13 cellular contexts compared by ENCODE assay signal in genomic region chr1:111571987-111572386, GRCh38. TPM values are rescaled to one million over a fixed set of nuclear protein-coding genes. Genes with fewer than 3 reads are reported as not detected.
DNase-seq lines count a peak whose midpoint lies in the region; ATAC-seq and TF ChIP-seq lines count a peak whose summit lies in the region.
"Had no signal": no experiment of that assay in that cellular context is flagged by ENCODE, and none has a peak within 500 bp of the region (broad histone marks: within the 10 kb centered on the region; RNA-seq: fewer than 3 reads in every experiment).

No MANE protein-coding gene starts in this region.

- H3K9ac ChIP-seq in IMR-90 (ENCODE audit: low read depth, low read length) = no peak overlapping the region

- H3K4me2 ChIP-seq in IMR-90 (ENCODE audit: low read depth, low read length) = no peak overlapping the region; the same call in 1 of the 2 replicates

- H2BK120ac ChIP-seq in IMR-90 (ENCODE audit: low read depth, low read length) = peak overlapping the region; percentile 23

- no peak overlapping the region for H4K91ac ChIP-seq in IMR-90 (ENCODE audit: insufficient read depth, low read depth, low read length)

- intact Hi-C loops in IMR-90 (cut with micrococcal nuclease) (loop anchor here (5.0 kb wide), 2 partner anchors 40 to 65 kb away; no protein-coding TSS in a partner anchor), lower lobe of right lung (cut with DNase I) (no loop called here), mucosa of descending colon (cut with DNase I, micrococcal nuclease) (no loop called here)

- peak overlapping the region; percentile 36 for H2BK20ac ChIP-seq in IMR-90 (ENCODE audit: low read depth, low read length)

- H3K27me3 ChIP-seq in IMR-90 (ENCODE audit: control insufficient read depth, insufficient read depth, low read length) = no peaks in the 10 kb centered on the region
- H3K27me3 ChIP-seq in lower lobe of right lung (ENCODE audit: low read depth) = no peaks in the 10 kb centered on the region

- peak overlapping the region; percentile 18 for H2AFZ ChIP-seq in IMR-90 (replicated peaks; ENCODE audit: low read length, poor library complexity)

- POLR2A ChIA-PET in IMR-90 (lab: Charles Lee; ENCODE audit: unreplicated experiment) = interaction anchor here (0.5 kb wide), 1 partner anchor 30 kb away, joined by 3 read pairs; no protein-coding TSS in a partner anchor

- DNase-seq in AG09309 (ENCODE audit: low read depth) (peak; percentile 38), IMR-90 (peak; percentile 77), choroid plexus epithelial cell (ENCODE audit: low read depth) (peak; percentile 67), lower lobe of right lung (no peak), NCI-H1092 (lab: John Stamatoyannopoulos, UW) (no peak), mucosa of descending colon (no peak)
- DNase-seq: CD4-positive, CD25-positive, alpha-beta regulatory T cell; Kasumi-1; NCI-H2081; substantia nigra; T-cell had no signal

- H3K79me1 ChIP-seq in IMR-90 (ENCODE audit: low read depth in 1 of 2, low read length in 2 of 2) = 0 out of 4 replicates have a peak, but pooled peaks cover 0 to 4% of the 10 kb centered on the region in 2 experiments

- H2BK15ac ChIP-seq in IMR-90 (ENCODE audit: low read depth, low read length) = 0 out of 3 replicates have a peak overlapping the region, but pooled peaks have one; percentile 13

- no peak overlapping the region for H4K5ac ChIP-seq in IMR-90 (ENCODE audit: low read depth, low read length)

- peak overlapping the region; percentile 24; the same call in 1 of the 2 replicates for H3K4ac ChIP-seq in IMR-90 (ENCODE audit: low read depth, low read length)

- no peak overlapping the region for H2AK9ac ChIP-seq in IMR-90 (replicated peaks; ENCODE audit: low read depth, low read length, poor library complexity)

- no peaks in the 10 kb centered on the region for H3K9me3 ChIP-seq in IMR-90 (ENCODE audit: control insufficient read depth, insufficient read depth, low read length)
- no peaks in the 10 kb centered on the region for H3K9me3 ChIP-seq in lower lobe of right lung
- H3K9me3 ChIP-seq in mucosa of descending colon = no peaks in the 10 kb centered on the region

- BruUV-seq in IMR-90 (replicated peaks; lab: Mats Ljungman, UMichigan) = no TSS peak

- H3K4me3 ChIP-seq in AG09309 (ENCODE audit: control insufficient read depth, low read depth, low read length) (no peak overlapping the region), IMR-90 (ENCODE audit: insufficient read depth, low read depth, low read length) (no peak overlapping the region), choroid plexus epithelial cell (ENCODE audit: low read depth, low read length) (no peak overlapping the region), lower lobe of right lung (no peak overlapping the region), mucosa of descending colon (no peak overlapping the region)

- H3K36me3 ChIP-seq in IMR-90 (ENCODE audit: control insufficient read depth, insufficient read depth, low read length) (no peaks in the 10 kb centered on the region), lower lobe of right lung (no peaks in the 10 kb centered on the region), mucosa of descending colon (ENCODE audit: low read depth) (no peaks in the 10 kb centered on the region)

- H3K27ac ChIP-seq in IMR-90 (ENCODE audit: insufficient read depth, low read length) = no peak overlapping the region
- H3K27ac ChIP-seq in lower lobe of right lung = no peak overlapping the region

- H3K4me1 ChIP-seq in IMR-90 (ENCODE audit: control insufficient read depth, insufficient read depth, low read length) (peaks cover 12% of the 10 kb centered on the region), lower lobe of right lung (peaks cover 15% of the 10 kb centered on the region), mucosa of descending colon (ENCODE audit: low read depth) (no peaks in the 10 kb centered on the region)

- H3K56ac ChIP-seq in IMR-90 (ENCODE audit: extremely low read depth, insufficient read depth, low read length) = no peak overlapping the region

- no peak for TF ChIP-seq POLR2A in IMR-90 (IDR thresholded peaks at IDR 0.05; ENCODE audit: low read depth, low read length)

- H3K18ac ChIP-seq in IMR-90 (ENCODE audit: low read depth, low read length) = no peak overlapping the region; the same call in 1 of the 2 replicates

- no peak overlapping the region for H2BK5ac ChIP-seq in IMR-90 (ENCODE audit: low read depth, low read length, poor library complexity, severe bottlenecking)

- peak overlapping the region in 1 of 2 experiments; percentile 16; a peak in 1 of 4 replicates for H4K8ac ChIP-seq in IMR-90 (ENCODE audit: low read depth in 2 of 2, low read length in 2 of 2)

- peak; percentile 91 for ATAC-seq in IMR-90 (ENCODE audit: low read depth)
- ATAC-seq in lower lobe of right lung = peak; percentile 43 to 50
- ATAC-seq in HG02840 (IDR thresholded peaks at IDR 0.05; ENCODE audit: low FRiP score, unreplicated experiment) = no peak
- no peak for ATAC-seq in mucosa of descending colon
- no peak for ATAC-seq in GM18867 (IDR thresholded peaks at IDR 0.05; ENCODE audit: unreplicated experiment)
- ATAC-seq: T-cell had no signal

- TF ChIP-seq RAD21 in IMR-90 (IDR thresholded peaks at IDR 0.05; ENCODE audit: low read length) = 0 out of 2 replicates have a peak, but pooled peaks have one; percentile 1

- H3K14ac ChIP-seq in IMR-90 (replicated peaks; ENCODE audit: low read depth, low read length) = peak overlapping the region; percentile 39; the same call in 1 of the 2 replicates

- in situ Hi-C loops in IMR-90 (cut with MboI; ENCODE audit: low sequenced_read_pairs) = no loop called here

- 20% methylated on average over 1 of the region's 2 CpGs; no CpG with 5 or more reads in 1 of the 2 experiments for WGBS in IMR-90 (ENCODE audit: extremely low coverage in 2 of 2, insufficient read length in 1 of 2), 2 experiments

- H4K20me1 ChIP-seq in IMR-90 (ENCODE audit: insufficient read depth, low read length) = no peaks in the 10 kb centered on the region

- peaks cover 10% of the 10 kb centered on the region; the same call in 1 of the 2 replicates for H3K9me1 ChIP-seq in IMR-90 (ENCODE audit: insufficient read depth, low read length)

- CTCF ChIA-PET in IMR-90 (lab: Yijun Ruan, JAX) = no interaction called here

- no peak overlapping the region for H2AK5ac ChIP-seq in IMR-90 (ENCODE audit: low read depth, low read length)

- no peak for TF ChIP-seq CTCF in AG09309 (IDR thresholded peaks at IDR 0.05; ENCODE audit: control insufficient read depth, insufficient read depth, low read depth, low read length, missing control alignments)
- TF ChIP-seq CTCF in IMR-90 (conservative IDR thresholded peaks at IDR 0.05; ENCODE audit: low read depth, low read length) = no peak
- TF ChIP-seq CTCF in choroid plexus epithelial cell (conservative IDR thresholded peaks at IDR 0.05; ENCODE audit: low read depth, low read length) = no peak
- TF ChIP-seq CTCF in lower lobe of right lung (IDR thresholded peaks at IDR 0.05) = no peak
- TF ChIP-seq CTCF in mucosa of descending colon (IDR thresholded peaks at IDR 0.05) = no peak

- H3K23ac ChIP-seq in IMR-90 (ENCODE audit: low read depth, low read length) = peak overlapping the region; percentile 34; the same call in 1 of the 2 replicates

- dilution Hi-C loops in IMR-90 (cut with HindIII; ENCODE audit: low sequenced_read_pairs, unreplicated experiment) = no loop called here

TF ChIP-seq in IMR-90, 13 proteins besides CTCF, POLR2A, EP300 and RAD21:
- TF ChIP-seq, protein P1, sequence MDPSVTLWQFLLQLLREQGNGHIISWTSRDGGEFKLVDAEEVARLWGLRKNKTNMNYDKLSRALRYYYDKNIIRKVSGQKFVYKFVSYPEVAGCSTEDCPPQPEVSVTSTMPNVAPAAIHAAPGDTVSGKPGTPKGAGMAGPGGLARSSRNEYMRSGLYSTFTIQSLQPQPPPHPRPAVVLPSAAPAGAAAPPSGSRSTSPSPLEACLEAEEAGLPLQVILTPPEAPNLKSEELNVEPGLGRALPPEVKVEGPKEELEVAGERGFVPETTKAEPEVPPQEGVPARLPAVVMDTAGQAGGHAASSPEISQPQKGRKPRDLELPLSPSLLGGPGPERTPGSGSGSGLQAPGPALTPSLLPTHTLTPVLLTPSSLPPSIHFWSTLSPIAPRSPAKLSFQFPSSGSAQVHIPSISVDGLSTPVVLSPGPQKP (IDR thresholded peaks at IDR 0.05; ENCODE audit: borderline replicate concordance, low read depth, low read length) = no peak
- TF ChIP-seq BHLHE40 (IDR thresholded peaks at IDR 0.05; ENCODE audit: low read depth, low read length) (no peak), RFX5 (IDR thresholded peaks at IDR 0.05; ENCODE audit: low read depth, low read length) (no peak), CHD1 (IDR thresholded peaks at IDR 0.05; ENCODE audit: low read depth, low read length) (no peak), MXI1 (IDR thresholded peaks at IDR 0.05; ENCODE audit: borderline replicate concordance, low read depth, low read length) (no peak), CEBPB (IDR thresholded peaks at IDR 0.05; ENCODE audit: low read depth, low read length) (no peak), NFE2L2 (IDR thresholded peaks at IDR 0.05; ENCODE audit: low read depth, low read length) (no peak), SMC3 (IDR thresholded peaks at IDR 0.05; ENCODE audit: low read depth, low read length) (no peak), MAFK (IDR thresholded peaks at IDR 0.05; ENCODE audit: low read depth, low read length) (no peak), FOS (IDR thresholded peaks at IDR 0.05; ENCODE audit: low read depth, low read length) (no peak), MAZ (IDR thresholded peaks at IDR 0.05; ENCODE audit: borderline replicate concordance, low read depth, low read length) (no peak), RCOR1 (IDR thresholded peaks at IDR 0.05; ENCODE audit: insufficient replicate concordance, low read length) (no peak)
- TF ChIP-seq, protein P2, sequence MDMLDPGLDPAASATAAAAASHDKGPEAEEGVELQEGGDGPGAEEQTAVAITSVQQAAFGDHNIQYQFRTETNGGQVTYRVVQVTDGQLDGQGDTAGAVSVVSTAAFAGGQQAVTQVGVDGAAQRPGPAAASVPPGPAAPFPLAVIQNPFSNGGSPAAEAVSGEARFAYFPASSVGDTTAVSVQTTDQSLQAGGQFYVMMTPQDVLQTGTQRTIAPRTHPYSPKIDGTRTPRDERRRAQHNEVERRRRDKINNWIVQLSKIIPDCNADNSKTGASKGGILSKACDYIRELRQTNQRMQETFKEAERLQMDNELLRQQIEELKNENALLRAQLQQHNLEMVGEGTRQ (IDR thresholded peaks at IDR 0.05; ENCODE audit: low read depth, low read length) = no peak

RNA-seq across cellular contexts. Expression of gene RAP1A, which starts 47.6 kb away (rescaled TPM):
- 18.1 and 35.3 TPM in 2 replicates for total RNA-seq in IMR-90 (2012; rRNA removed)
- 34.4 and 43.6 TPM in 2 replicates for polyA plus RNA-seq in IMR-90 (2012; rRNA removed)
- 4.0 and 6.2 TPM in 2 replicates for polyA plus RNA-seq in IMR-90 (2012; cell fraction: cytosol; rRNA removed)
- 0.72 and 9.5 TPM in 2 replicates for polyA plus RNA-seq in IMR-90 (2012; cell fraction: nucleus; rRNA removed; ENCODE audit: low replicate concordance)
- total RNA-seq in lower lobe of right lung = 134 TPM
- 100 to 1,000 TPM in 1 of 3 donors, 10 to 100 TPM in 2; 84.4 to 272 (median 95.4) TPM for total RNA-seq in mucosa of descending colon

Comparison
In these comparisons a context has a peak if more than half of its experiments do, and no peak if none do; other contexts are left out.
1. DNase-seq: peak in AG09309 (single experiment), IMR-90 (single experiment) and choroid plexus epithelial cell (single experiment); none in lower lobe of right lung (single experiment), NCI-H1092 (single experiment) and mucosa of descending colon (0 of 3).
2. ATAC-seq: peak in IMR-90 (single experiment) and lower lobe of right lung (2 of 2); none in HG02840 (single experiment), mucosa of descending colon (single experiment) and GM18867 (single experiment).